Comparison of ENCODE assay signal across 8 cellular contexts in the genomic region with DNA sequence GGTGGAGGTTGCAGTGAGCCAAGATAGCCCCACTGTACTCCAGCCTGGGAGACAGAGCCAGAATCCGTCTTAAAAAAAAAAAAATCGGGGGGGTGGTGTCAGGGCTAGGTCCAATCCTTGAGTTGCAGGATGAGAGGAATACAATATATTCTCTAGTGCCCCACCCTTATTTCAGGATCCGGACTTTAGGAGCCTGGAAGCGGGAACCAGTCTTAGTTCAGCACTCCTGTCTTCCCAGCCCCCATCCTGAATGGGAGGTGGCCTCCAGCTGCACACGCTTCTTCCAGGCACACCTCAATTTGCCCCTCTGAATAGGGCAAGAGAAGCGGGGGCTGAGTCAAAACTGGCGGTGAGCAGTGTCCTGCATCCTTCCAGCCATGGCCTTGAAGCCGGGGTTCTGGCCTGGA. TPM values are rescaled to one million over a fixed set of nuclear protein-coding genes. Genes with fewer than 3 reads are reported as not detected.
DNase-seq lines count a peak whose midpoint lies in the region; ATAC-seq and TF ChIP-seq lines count a peak whose summit lies in the region.

No MANE protein-coding gene starts in this region.

- in situ Hi-C loops in KBM-7 (cut with MboI; ENCODE audit: low pct_unique_long_range_greater_than_20kb, low sequenced_read_pairs) = no loop called here

- peaks cover 10% of the 10 kb centered on the region for H3F3A ChIP-seq in DOHH2 (ENCODE audit: control insufficient read depth, insufficient read depth)

- TF ChIP-seq POLR2A in esophagus muscularis mucosa (IDR thresholded peaks at IDR 0.05; ENCODE audit: low read depth) = no peak

- H4K91ac ChIP-seq in trophoblast cell (ENCODE audit: low read depth, low read length) = peak overlapping the region; percentile 74

- H3K4me3 ChIP-seq in DOHH2 (ENCODE audit: low read length) (peak overlapping the region; percentile 92), esophagus muscularis mucosa (peak overlapping the region; percentile 70 to 75 (median 74)), trophoblast cell (ENCODE audit: low read depth, low read length) (no peak overlapping the region)

- H3K79me2 ChIP-seq in DOHH2 (ENCODE audit: control insufficient read depth, low read length) = peaks cover 8% of the 10 kb centered on the region
- peaks cover 5% of the 10 kb centered on the region for H3K79me2 ChIP-seq in trophoblast cell (ENCODE audit: control insufficient read depth, insufficient read depth, low read length, poor library complexity)

- 29% methylated on average over 4 of the region's 8 CpGs for WGBS in esophagus muscularis mucosa
- WGBS in trophoblast cell (ENCODE audit: extremely low coverage, insufficient coverage, insufficient read length) = no CpG with 5 or more reads among the region's 8 CpGs

- H3K4me1 ChIP-seq in DOHH2 (ENCODE audit: control insufficient read depth, low read length) = peaks cover 50% of the 10 kb centered on the region
- H3K4me1 ChIP-seq in esophagus muscularis mucosa = peaks cover 74 to 87% (median 80%) of the 10 kb centered on the region in 4 donors
- H3K4me1 ChIP-seq in trophoblast cell (ENCODE audit: control insufficient read depth in 1 of 2, insufficient read depth in 2 of 2, low read length in 2 of 2) = peaks cover 56 to 60% of the 10 kb centered on the region in 2 experiments

- no peak overlapping the region for H2BK5ac ChIP-seq in trophoblast cell (ENCODE audit: low read depth, low read length, poor library complexity)

- no peak overlapping the region for H3K23ac ChIP-seq in trophoblast cell (ENCODE audit: low read length)

- peak overlapping the region; percentile 12 for H3K14ac ChIP-seq in trophoblast cell (ENCODE audit: low read length)

- peak overlapping the region; percentile 70 for H4K8ac ChIP-seq in trophoblast cell (ENCODE audit: low read depth, low read length)

- peak overlapping the region; percentile 58 for H3K27ac ChIP-seq in DOHH2 (ENCODE audit: low read depth, low read length)
- H3K27ac ChIP-seq in esophagus muscularis mucosa (replicated peaks in 1 of 4) = peak overlapping the region; percentile 81 to 88 (median 84)
- H3K27ac ChIP-seq in trophoblast cell (ENCODE audit: low read depth, low read length) = peak overlapping the region; percentile 93

- H3K9me2 ChIP-seq in DOHH2 (replicated peaks; ENCODE audit: control insufficient read depth, low read length) = no peaks in the 10 kb centered on the region

- peaks cover 29% of the 10 kb centered on the region for H3K27me3 ChIP-seq in DOHH2 (ENCODE audit: control insufficient read depth, low read length)
- peaks cover 0 to 25% (median 6%) of the 10 kb centered on the region in 4 donors for H3K27me3 ChIP-seq in esophagus muscularis mucosa
- peaks cover 27% of the 10 kb centered on the region for H3K27me3 ChIP-seq in trophoblast cell (ENCODE audit: insufficient read depth, low read length)

- ATAC-seq in HG03469 (IDR thresholded peaks at IDR 0.05; ENCODE audit: unreplicated experiment) = no peak

- peaks cover 3% of the 10 kb centered on the region; the same call in 1 of the 2 replicates for H4K20me1 ChIP-seq in DOHH2 (ENCODE audit: control insufficient read depth, insufficient read depth, low read depth, low read length)

- peak overlapping the region; percentile 74 for H3K18ac ChIP-seq in trophoblast cell (ENCODE audit: low read length)

- no peaks in the 10 kb centered on the region for H3K36me3 ChIP-seq in DOHH2 (ENCODE audit: control insufficient read depth, low read length)
- H3K36me3 ChIP-seq in esophagus muscularis mucosa = no peaks in the 10 kb centered on the region
- no peaks in the 10 kb centered on the region for H3K36me3 ChIP-seq in trophoblast cell (ENCODE audit: control insufficient read depth in 1 of 2, insufficient read depth in 2 of 2, low read length in 2 of 2)

- H4K12ac ChIP-seq in trophoblast cell (ENCODE audit: low read depth, low read length) = peak overlapping the region; percentile 49

- TF ChIP-seq EP300 in esophagus muscularis mucosa (IDR thresholded peaks at IDR 0.05) = no peak

- H3K4ac ChIP-seq in trophoblast cell (ENCODE audit: low read depth, low read length) = no peak overlapping the region

- intact Hi-C loops in esophagus muscularis mucosa (cut with DNase I) = no loop called here

- peak; percentile 70 for DNase-seq in RKO (ENCODE audit: low spot score)
- DNase-seq in esophagus muscularis mucosa (ENCODE audit: extremely low spot score) = no peak
- peak; percentile 20 to 38 for DNase-seq in trophoblast cell
- no peak for DNase-seq in KBM-7
- no peak for DNase-seq in SIG-M5 (lab: John Stamatoyannopoulos, UW)
- no peak for DNase-seq in mesenteric fat pad (ENCODE audit: low spot score)

- peak overlapping the region; percentile 5 for H3K9ac ChIP-seq in trophoblast cell (ENCODE audit: low read length)

- peak overlapping the region; percentile 59 for H2AFZ ChIP-seq in trophoblast cell (ENCODE audit: insufficient read depth, low read length, poor library complexity)

- H3K9me3 ChIP-seq in DOHH2 (ENCODE audit: control insufficient read depth, insufficient read depth, low read length) (no peaks in the 10 kb centered on the region), esophagus muscularis mucosa (no peaks in the 10 kb centered on the region), trophoblast cell (ENCODE audit: insufficient read depth, low read depth, low read length) (no peaks in the 10 kb centered on the region)

- peak overlapping the region; percentile 80 for H3K4me2 ChIP-seq in DOHH2 (ENCODE audit: low read length)
- H3K4me2 ChIP-seq in trophoblast cell (ENCODE audit: low read length) = peak overlapping the region; percentile 96

- no peak overlapping the region for H2AK5ac ChIP-seq in trophoblast cell (ENCODE audit: low read length)

- no peak overlapping the region for H2BK12ac ChIP-seq in trophoblast cell (ENCODE audit: low read length)

- no peak for TF ChIP-seq CTCF in DOHH2 (IDR thresholded peaks at IDR 0.05; ENCODE audit: low read depth, low read length, poor library complexity, severe bottlenecking)
- TF ChIP-seq CTCF in esophagus muscularis mucosa (IDR thresholded peaks at IDR 0.05) = no peak

- peak overlapping the region; percentile 43 for H2BK120ac ChIP-seq in trophoblast cell (ENCODE audit: insufficient read depth, low read length, poor library complexity)

- H3K79me1 ChIP-seq in trophoblast cell (ENCODE audit: low read length) = peaks cover 33% of the 10 kb centered on the region

RNA-seq across cellular contexts. Expression of a gene that starts 1.6 kb away (rescaled TPM):
- total RNA-seq in esophagus muscularis mucosa (10 to 100 TPM in 2 of 4 donors, 1 to 10 TPM in 2; 8.0 to 15.6 (median 10.0) TPM), mesenteric fat pad (36.6 TPM)
- polyA plus RNA-seq in trophoblast cell (2013) = 15.3 and 16.6 TPM in 2 replicates

RNA-seq across cellular contexts. Expression of a gene that starts 3.1 kb away (rescaled TPM):
- total RNA-seq in esophagus muscularis mucosa (under 1 TPM; 0.13 to 0.69 (median 0.37) TPM), mesenteric fat pad (0.55 TPM)
- 0.63 and 0.68 TPM in 2 replicates for polyA plus RNA-seq in trophoblast cell (2013)

RNA-seq across cellular contexts. Expression of a gene that starts 18.7 kb away (rescaled TPM):
- total RNA-seq in esophagus muscularis mucosa (10 to 100 TPM; 19.5 to 26.7 (median 23.8) TPM), mesenteric fat pad (36.5 TPM)
- 44.5 and 47.1 TPM in 2 replicates for polyA plus RNA-seq in trophoblast cell (2013)

RNA-seq across cellular contexts. Expression of a gene that starts 33.7 kb away (rescaled TPM):
- total RNA-seq in esophagus muscularis mucosa = 1 to 10 TPM; 3.0 to 8.7 (median 3.2) TPM
- polyA plus RNA-seq in trophoblast cell (2013) = 0.35 and 0.60 TPM in 2 replicates
- 4.0 TPM for total RNA-seq in mesenteric fat pad

RNA-seq across cellular contexts. Expression of a gene that starts 46.7 kb away (rescaled TPM):
- under 1 TPM; 0.33 to 0.83 (median 0.60) TPM for total RNA-seq in esophagus muscularis mucosa
- polyA plus RNA-seq in trophoblast cell (2013) = 2.8 and 3.1 TPM in 2 replicates
- total RNA-seq in mesenteric fat pad = 1.2 TPM

Comparison
In these comparisons a context has a peak if more than half of its experiments do, and no peak if none do; other contexts are left out.
1. DNase-seq: peak in RKO (single experiment) and trophoblast cell (2 of 2); none in esophagus muscularis mucosa (single experiment), KBM-7 (single experiment), SIG-M5 (single experiment) and mesenteric fat pad (single experiment).
2. Peak in every context shown above with its lines, with median percentiles within 50 percentile points of each other: H3K27ac ChIP-seq.